In genomic region chr1:117284408-117285215, GRCh38 we compare ENCODE assay signal across 8 cellular contexts.
DNase-seq lines count a peak whose midpoint lies in the region; ATAC-seq and TF ChIP-seq lines count a peak whose summit lies in the region.

No MANE protein-coding gene starts in this region.

- H3K36me3 ChIP-seq in esophagus squamous epithelium: no peaks in the 10 kb centered on the region
- no peaks in the 10 kb centered on the region for H3K36me3 ChIP-seq in neuronal stem cell (replicated peaks in 1 of 2; ENCODE audit: control insufficient read depth in 2 of 2, insufficient read depth in 2 of 2, low read length in 2 of 2)

- no peak overlapping the region for H3K23ac ChIP-seq in neuronal stem cell (ENCODE audit: low read depth, low read length, poor library complexity)

- no peak overlapping the region for H3K9ac ChIP-seq in neuronal stem cell (ENCODE audit: low read depth, low read length, poor library complexity)

- no peaks in the 10 kb centered on the region for H3K27me3 ChIP-seq in esophagus squamous epithelium
- no peaks in the 10 kb centered on the region for H3K27me3 ChIP-seq in neuronal stem cell (ENCODE audit: control insufficient read depth in 3 of 3, insufficient read depth in 3 of 3, low read depth in 1 of 3, low read length in 3 of 3)

- H3K27ac ChIP-seq in esophagus squamous epithelium (no peak overlapping the region), neuronal stem cell (replicated peaks; ENCODE audit: low read length) (no peak overlapping the region)

- TF ChIP-seq POLR2A in esophagus squamous epithelium (IDR thresholded peaks at IDR 0.05): no peak

- H3K4me3 ChIP-seq in esophagus squamous epithelium (no peak overlapping the region), neuronal stem cell (ENCODE audit: low read length in 2 of 2) (no peak overlapping the region)

- peak; percentile 78 for DNase-seq in DMS114 treated with DMSO at 0.1 percent for 48 hours (lab: John Stamatoyannopoulos, UW; ENCODE audit: unreplicated experiment)
- DNase-seq in RPMI7951 (ENCODE audit: low read depth): peak; percentile 63
- no peak for DNase-seq in esophagus squamous epithelium (lab: John Stamatoyannopoulos, UW)
- DNase-seq in neuronal stem cell (ENCODE audit: low spot score): peak; percentile 62

- H3K14ac ChIP-seq in neuronal stem cell (ENCODE audit: low read length): no peak overlapping the region

- TF ChIP-seq CTCF in LNCAP (IDR thresholded peaks at IDR 0.05) (peak; percentile 66), esophagus squamous epithelium (IDR thresholded peaks at IDR 0.05) (peak in 4 of 6 experiments; percentile 42 to 64 (median 57))

- no peak overlapping the region for H4K8ac ChIP-seq in neuronal stem cell (ENCODE audit: low read depth, low read length)

- no peak overlapping the region for H2BK12ac ChIP-seq in neuronal stem cell (ENCODE audit: low read length)

- no peak overlapping the region for H2BK5ac ChIP-seq in neuronal stem cell (ENCODE audit: low read length)

- no peak overlapping the region for H2BK15ac ChIP-seq in neuronal stem cell (ENCODE audit: low read length)

- intact Hi-C loops in esophagus squamous epithelium (cut with DNase I): no loop called here

- peak overlapping the region; percentile 90 for H2AFZ ChIP-seq in neuronal stem cell (ENCODE audit: low read length)

- H3K4me2 ChIP-seq in neuronal stem cell (ENCODE audit: insufficient read depth, low read length, poor library complexity, severe bottlenecking): no peak overlapping the region

- H3K9me3 ChIP-seq in esophagus squamous epithelium (no peaks in the 10 kb centered on the region), neuronal stem cell (replicated peaks in 1 of 2; ENCODE audit: control insufficient read depth in 2 of 2, insufficient read depth in 1 of 2, low read depth in 1 of 2, low read length in 2 of 2) (no peaks in the 10 kb centered on the region)

- H3K4me1 ChIP-seq in esophagus squamous epithelium (no peaks in the 10 kb centered on the region), neuronal stem cell (ENCODE audit: control insufficient read depth in 2 of 2, insufficient read depth in 1 of 2, low read depth in 1 of 2, low read length in 2 of 2) (peaks cover 0 to 2% of the 10 kb centered on the region in 2 donors)

- H2BK120ac ChIP-seq in neuronal stem cell (ENCODE audit: low read depth, low read length): no peak overlapping the region

- 71 to 77% methylated on average over 2 to 3 of the region's 3 CpGs for WGBS in esophagus squamous epithelium, 2 donors
- no CpG with 5 or more reads among the region's 3 CpGs for WGBS in neuronal stem cell (ENCODE audit: extremely low coverage in 2 of 2, insufficient read length in 2 of 2, insufficient replicate concordance in 1 of 2), 2 donors

- H3K4ac ChIP-seq in neuronal stem cell (ENCODE audit: low read length): no peak overlapping the region

- ATAC-seq in HG03354 (IDR thresholded peaks at IDR 0.05; ENCODE audit: poor library complexity, severe bottlenecking, unreplicated experiment) (no peak), GM21367 (IDR thresholded peaks at IDR 0.05; ENCODE audit: unreplicated experiment) (no peak), HG03469 (IDR thresholded peaks at IDR 0.05; ENCODE audit: unreplicated experiment) (no peak)

- H3K18ac ChIP-seq in neuronal stem cell (ENCODE audit: low read length): no peak overlapping the region

- no peaks in the 10 kb centered on the region for H3K79me1 ChIP-seq in neuronal stem cell (ENCODE audit: low read depth, low read length)

- H4K91ac ChIP-seq in neuronal stem cell (ENCODE audit: low read depth, low read length, poor library complexity): no peak overlapping the region

- no peak overlapping the region for H2AK5ac ChIP-seq in neuronal stem cell (ENCODE audit: low read depth, low read length)
